Comparison of ENCODE assay signal across 19 cellular contexts in genomic region chr10:1063232-1063862, GRCh38. TPM values are rescaled to one million over a fixed set of nuclear protein-coding genes. Genes with fewer than 3 reads are reported as not detected.
DNase-seq lines count a peak whose midpoint lies in the region; ATAC-seq, FAIRE-seq and TF ChIP-seq lines count a peak whose summit lies in the region.
"Had no signal": no experiment of that assay in that cellular context is flagged by ENCODE, and none has a peak within 500 bp of the region (broad histone marks: within the 10 kb centered on the region; RNA-seq: fewer than 3 reads in every experiment).

No MANE protein-coding gene starts in this region.

- peak overlapping the region; percentile 90 for H3K4me2 ChIP-seq in Loucy (ENCODE audit: low read depth, low read length, poor library complexity, severe bottlenecking)

- peaks cover 72% of the 10 kb centered on the region for H3K4me1 ChIP-seq in CD4-positive, alpha-beta memory T cell (ENCODE audit: insufficient read depth, low read length)
- H3K4me1 ChIP-seq in Loucy (ENCODE audit: insufficient read depth, low read length, poor library complexity, severe bottlenecking) (peaks cover 75% of the 10 kb centered on the region), small intestine (ENCODE audit: control insufficient read depth in 2 of 2, insufficient read depth in 1 of 2, low read depth in 1 of 2, low read length in 1 of 2) (no peaks in the 10 kb centered on the region)

- peaks cover 20% of the 10 kb centered on the region for H3F3A ChIP-seq in Loucy (ENCODE audit: low read depth)

- peaks cover 51 to 85% (median 74%) of the 10 kb centered on the region in 4 donors for H3K4me1 Mint-ChIP-seq in CD4-positive, alpha-beta memory T cell
- peaks cover 32 to 43% (median 43%) of the 10 kb centered on the region in 3 donors for H3K4me1 Mint-ChIP-seq in naive B cell

- peak overlapping the region; percentile 70 to 83 (median 77) for H3K4me3 Mint-ChIP-seq in CD4-positive, alpha-beta memory T cell
- no peak overlapping the region for H3K4me3 Mint-ChIP-seq in naive B cell

- TF ChIP-seq CTCF in Loucy (conservative IDR thresholded peaks at IDR 0.05; ENCODE audit: low read length) = no peak

- H3K36me3 ChIP-seq in CD4-positive, alpha-beta memory T cell (ENCODE audit: insufficient read depth, low read length) = no peaks in the 10 kb centered on the region
- H3K36me3 ChIP-seq in Loucy (ENCODE audit: insufficient read depth, low read length) (no peaks in the 10 kb centered on the region), small intestine (ENCODE audit: control insufficient read depth in 2 of 2, insufficient read depth in 2 of 2, low read length in 2 of 2) (no peaks in the 10 kb centered on the region)
- H3K36me3 ChIP-seq: gastrocnemius medialis had no signal

- no peaks in the 10 kb centered on the region for H3K9me3 Mint-ChIP-seq in CD4-positive, alpha-beta memory T cell
- H3K9me3 Mint-ChIP-seq in naive B cell = no peaks in the 10 kb centered on the region

- peak overlapping the region; percentile 47 for H3K27ac ChIP-seq in CD4-positive, alpha-beta memory T cell (ENCODE audit: low read depth, low read length)
- peak overlapping the region in 1 of 2 donors; percentile 27 for H3K27ac ChIP-seq in small intestine (ENCODE audit: low read depth in 1 of 2, low read length in 1 of 2)
- H3K27ac ChIP-seq: C4-2B had no signal

- H3K4me3 ChIP-seq in CD4-positive, alpha-beta memory T cell (ENCODE audit: low read length in 2 of 2) = peak overlapping the region in 1 of 2 donors; percentile 24
- H3K4me3 ChIP-seq in Loucy (ENCODE audit: low read length, poor library complexity, severe bottlenecking) (peak overlapping the region; percentile 64), small intestine (ENCODE audit: low read depth in 1 of 2, low read length in 2 of 2) (no peak overlapping the region)
- H3K4me3 ChIP-seq: gastrocnemius medialis had no signal

- no peaks in the 10 kb centered on the region for H3K9me3 ChIP-seq in CD4-positive, alpha-beta memory T cell (ENCODE audit: control insufficient read depth in 1 of 2, low read length in 2 of 2)
- no peaks in the 10 kb centered on the region for H3K9me3 ChIP-seq in Loucy (ENCODE audit: insufficient read depth, low read depth, low read length)
- H3K9me3 ChIP-seq in small intestine (ENCODE audit: control insufficient read depth, low read depth) = no peaks in the 10 kb centered on the region
- H3K9me3 ChIP-seq: gastrocnemius medialis had no signal

- DNase-seq in CD4-positive, alpha-beta memory T cell = peak; percentile 41 to 50 (median 45)
- peak; percentile 25 for DNase-seq in activated gamma-delta T cell treated with anti-CD3 and anti-CD28 coated beads, Interleukin-2, amount 50 U/mL, for 16 hours (ENCODE audit: low read depth)
- no peak for DNase-seq in naive B cell
- DNase-seq in small intestine = no peak
- DNase-seq in NCI-H1436 treated with DMSO at 0.1 percent for 48 hours (lab: John Stamatoyannopoulos, UW) = no peak
- DNase-seq: gastrocnemius medialis, GDM1, kidney, NCI-H1048, substantia nigra, SW 1271 had no signal

- POLR2A ChIA-PET in CD4-positive, alpha-beta memory T cell (lab: Charles Lee; ENCODE audit: partially characterized antibody) = interaction anchor here (0.6 to 2.5 kb wide), 6 partner anchors 10 to 75 kb away, joined by 3 to 33 read pairs (median 3); partner anchors contain the start of genes GTPBP4 and IDI1

- 74 to 92% (median 75%) methylated on average over 7 of the region's 7 CpGs for WGBS in small intestine, 3 donors

- H3K27ac Mint-ChIP-seq in CD4-positive, alpha-beta memory T cell = peak overlapping the region; percentile 84 to 99 (median 92)
- peak overlapping the region in 4 of 6 donors; percentile 12 to 55 (median 28) for H3K27ac Mint-ChIP-seq in naive B cell

- no peaks in the 10 kb centered on the region for H3K27me3 Mint-ChIP-seq in CD4-positive, alpha-beta memory T cell
- no peaks in the 10 kb centered on the region for H3K27me3 Mint-ChIP-seq in naive B cell

- peaks cover 60% of the 10 kb centered on the region for H3K79me2 ChIP-seq in Loucy (ENCODE audit: insufficient read depth, low read length)

- ATAC-seq in naive B cell (ENCODE audit: low read depth in 2 of 2) (no peak), GM21423 (IDR thresholded peaks at IDR 0.05; ENCODE audit: unreplicated experiment) (no peak)
- ATAC-seq: gastrocnemius medialis, HCT116 had no signal

- peaks cover 0 to 7% of the 10 kb centered on the region in 2 donors for H3K36me3 Mint-ChIP-seq in CD4-positive, alpha-beta memory T cell
- no peaks in the 10 kb centered on the region for H3K36me3 Mint-ChIP-seq in naive B cell

- H3K9me2 ChIP-seq in Loucy (replicated peaks; ENCODE audit: low read depth, low read length) = no peaks in the 10 kb centered on the region

- H2AFZ ChIP-seq in Loucy (ENCODE audit: low read length) = no peak overlapping the region

- no peaks in the 10 kb centered on the region for H3K27me3 ChIP-seq in CD4-positive, alpha-beta memory T cell (ENCODE audit: insufficient read depth, low read length)
- H3K27me3 ChIP-seq in Loucy (ENCODE audit: insufficient read depth, low read length, poor library complexity, severe bottlenecking) = no peaks in the 10 kb centered on the region
- no peaks in the 10 kb centered on the region for H3K27me3 ChIP-seq in small intestine (ENCODE audit: control insufficient read depth in 2 of 2, insufficient read depth in 2 of 2, low read length in 2 of 2)
- H3K27me3 ChIP-seq: gastrocnemius medialis had no signal

- CTCF ChIA-PET in CD4-positive, alpha-beta memory T cell (lab: Charles Lee; ENCODE audit: partially characterized antibody) = interaction anchor here (2.0 kb wide), 1 partner anchor 13 kb away, joined by 5 read pairs; no protein-coding TSS in a partner anchor

- peaks cover 31% of the 10 kb centered on the region for H4K20me1 ChIP-seq in Loucy (ENCODE audit: insufficient read depth, low read length, poor library complexity, severe bottlenecking)

- H3K9ac ChIP-seq in Loucy (ENCODE audit: low read depth, low read length, poor library complexity, severe bottlenecking) = peak overlapping the region; percentile 57

- FAIRE-seq in small intestine (lab: Jason Lieb, UNC) = no peak
- FAIRE-seq: endometrium, GM18507, kidney had no signal

- intact Hi-C loops in CD4-positive, alpha-beta memory T cell (cut with micrococcal nuclease) = loop anchor here (2.0 kb wide), 1 partner anchor 15 kb away; the partner anchor contains the start of gene IDI1

RNA-seq across cellular contexts. Expression of gene WDR37, which starts 7.2 kb away (rescaled TPM):
- total RNA-seq in CD4-positive, alpha-beta memory T cell = 10 to 100 TPM; 41.7 to 42.5 TPM
- 10 to 100 TPM; 14.2 to 18.0 TPM for polyA plus RNA-seq in CD4-positive, alpha-beta memory T cell
- polyA plus RNA-seq in naive B cell (ENCODE audit: low read depth in 6 of 6) = 10 to 100 TPM in 5 of 6 donors, 1 to 10 TPM in 1; 7.9 to 14.9 (median 11.5) TPM
- 1 to 10 TPM; 6.8 to 7.9 (median 7.6) TPM for polyA plus RNA-seq in small intestine

RNA-seq across cellular contexts. Expression of gene IDI1, which starts 14.4 kb away (rescaled TPM):
- 10 to 100 TPM; 30.3 to 32.4 TPM for total RNA-seq in CD4-positive, alpha-beta memory T cell
- 10 to 100 TPM; 45.1 to 45.4 TPM for polyA plus RNA-seq in CD4-positive, alpha-beta memory T cell
- 10 to 100 TPM; 71.1 to 82.0 (median 74.5) TPM for polyA plus RNA-seq in naive B cell (ENCODE audit: low read depth in 6 of 6)
- polyA plus RNA-seq in small intestine = 10 to 100 TPM; 37.8 to 79.5 (median 44.7) TPM

RNA-seq across cellular contexts. Expression of gene IDI2, which starts 37.7 kb away (rescaled TPM):
- not detected for total RNA-seq in CD4-positive, alpha-beta memory T cell
- polyA plus RNA-seq in CD4-positive, alpha-beta memory T cell = not detected
- polyA plus RNA-seq in naive B cell (ENCODE audit: low read depth in 6 of 6) (not detected), small intestine (under 1 TPM in 1 of 3 donors, not detected in 2; 0.03 TPM)
- total RNA-seq: HT1080, kidney, NCI-H460 had no signal

Comparison
In these comparisons a context has a peak if more than half of its experiments do, and no peak if none do; other contexts are left out.
1. DNase-seq: peak in CD4-positive, alpha-beta memory T cell (5 of 5) and activated gamma-delta T cell treated with anti-CD3 and anti-CD28 coated beads, Interleukin-2, amount 50 U/mL, for 16 hours (single experiment); none in naive B cell (single experiment), small intestine (single experiment) and NCI-H1436 treated with DMSO at 0.1 percent for 48 hours (single experiment).
2. H3K4me3 Mint-ChIP-seq: peak in CD4-positive, alpha-beta memory T cell (8 of 8); none in naive B cell (0 of 8).